8 cellular contexts compared by ENCODE assay signal in genomic region chr18:158128-159036, GRCh38. TPM values are rescaled to one million over a fixed set of nuclear protein-coding genes. Genes with fewer than 3 reads are reported as not detected.
DNase-seq lines count a peak whose midpoint lies in the region; ATAC-seq and TF ChIP-seq lines count a peak whose summit lies in the region.

USP14 (plus strand) TSS chr18:158557; CDS start chr18:158699, 142 bp downstream.

- 1 to 3% (median 1%) methylated on average over 45 to 89 of the region's 89 CpGs for WGBS in spleen, 5 donors

- peak within 1 kb of the TSS; percentile 59 to 99 (median 97) for H3K4me3 ChIP-seq in spleen

- intact Hi-C loops in spleen (cut with DNase I; ENCODE audit: low total_unique reads): no loop called here

- peaks cover 12 to 50% (median 32%) of the 10 kb centered on the region in 6 donors for H3K4me1 ChIP-seq in spleen

- peak in 1 of 3 donors; percentile 22 for TF ChIP-seq POLR2A in spleen (IDR thresholded peaks at IDR 0.05)

- peak; percentile 99 for DNase-seq in AG20443 (ENCODE audit: low spot score)
- DNase-seq in NCI-H446 (lab: John Stamatoyannopoulos, UW): peak; percentile 86 to 95
- peak; percentile 91 for DNase-seq in activated CD4-positive, CD25-positive, alpha-beta regulatory T cell treated with anti-CD3 and anti-CD28 coated beads, Interleukin-2, amount 50 U/mL, for 16 hours (ENCODE audit: low read depth, low spot score)
- peak; percentile 96 for DNase-seq in central memory CD4-positive, alpha-beta T cell
- peak; percentile 90 for DNase-seq in inferior parietal cortex (ENCODE audit: extremely low spot score)
- DNase-seq in spleen: peak; percentile 99

- no peaks in the 10 kb centered on the region for H3K27me3 ChIP-seq in spleen (replicated peaks in 1 of 7)

- H3K27ac ChIP-seq in spleen: peak within 1 kb of the TSS; percentile 48 to 94 (median 88)

- H3K9me3 ChIP-seq in spleen: no peaks in the 10 kb centered on the region

- TF ChIP-seq CTCF in spleen (IDR thresholded peaks at IDR 0.05 in 8 of 11, conservative IDR thresholded peaks at IDR 0.05 in 3 of 11): peak in 3 of 11 experiments; percentile 5 to 24 (median 18)

- peaks cover 0 to 15% (median under 1%) of the 10 kb centered on the region in 6 donors for H3K36me3 ChIP-seq in spleen

- ATAC-seq in GM19043 (IDR thresholded peaks at IDR 0.05; ENCODE audit: low read depth, unreplicated experiment) (peak; percentile 92), HG03354 (IDR thresholded peaks at IDR 0.05; ENCODE audit: poor library complexity, severe bottlenecking, unreplicated experiment) (peak; percentile 94)

RNA-seq across cellular contexts. Expression of gene USP14, which starts in this region (rescaled TPM):
- total RNA-seq in spleen: 10 to 100 TPM; 26.9 to 43.9 (median 34.1) TPM
- 10 to 100 TPM; 13.0 to 17.8 (median 16.7) TPM for polyA plus RNA-seq in spleen

Comparison
In these comparisons a context has a peak if more than half of its experiments do, and no peak if none do; other contexts are left out.
1. Peak in every context shown above with its lines: DNase-seq, ATAC-seq, H3K4me3 ChIP-seq and H3K27ac ChIP-seq.